Comparison of ENCODE assay signal across 8 cellular contexts in genomic region chr14:101980700-101981099, GRCh38. TPM values are rescaled to one million over a fixed set of nuclear protein-coding genes. Genes with fewer than 3 reads are reported as not detected.
A peak's percentile ranks its signal among the peaks of the same experiment; 100 is the strongest.
DNase-seq lines count a peak whose midpoint lies in the region; ATAC-seq, FAIRE-seq and TF ChIP-seq lines count a peak whose summit lies in the region.

No MANE protein-coding gene starts in this region.

- POLR2A ChIA-PET in GM10248 (lab: Yijun Ruan, JAX): no interaction called here

- no peak for FAIRE-seq in small intestine (lab: Jason Lieb, UNC)

- no peak for TF ChIP-seq CTCF in GM10248 (IDR thresholded peaks at IDR 0.05; ENCODE audit: control extremely low read depth, extremely low read depth, low read depth, missing control alignments)
- no peak for TF ChIP-seq CTCF in LNCaP clone FGC (IDR thresholded peaks at IDR 0.05; ENCODE audit: control insufficient read depth, extremely low read depth, insufficient read depth)
- no peak for TF ChIP-seq CTCF in brain microvascular endothelial cell (IDR thresholded peaks at IDR 0.05; ENCODE audit: low read depth, low read length, missing control alignments)

- H3K27ac ChIP-seq in brain microvascular endothelial cell: peak overlapping the region; percentile 54
- no peak overlapping the region for H3K27ac ChIP-seq in small intestine (ENCODE audit: low read depth in 1 of 2, low read length in 1 of 2)

- in situ Hi-C loops in brain microvascular endothelial cell (cut with HindIII; ENCODE audit: low pct_ligation_motif_present, low sequenced_read_pairs): loop anchor here (10.0 kb wide), 1 partner anchor 54 kb away; no protein-coding TSS in a partner anchor

- H3K36me3 ChIP-seq in brain microvascular endothelial cell (replicated peaks): peaks cover 76% of the 10 kb centered on the region
- H3K36me3 ChIP-seq in small intestine (ENCODE audit: control insufficient read depth in 2 of 2, insufficient read depth in 2 of 2, low read length in 2 of 2): peaks cover 28% of the 10 kb centered on the region in 2 donors

- CTCF ChIA-PET in GM10248 (lab: Yijun Ruan, JAX): interaction anchor here (1.3 to 1.5 kb wide), 3 partner anchors 9 to 19 kb away, joined by 3 to 7 read pairs (median 7); no protein-coding TSS in a partner anchor

- no peaks in the 10 kb centered on the region for H3K9me3 ChIP-seq in small intestine (ENCODE audit: control insufficient read depth, low read depth)

- peak; percentile 53 for DNase-seq in GM10248 (ENCODE audit: extremely low spot score)
- DNase-seq in LNCaP clone FGC (ENCODE audit: low read depth): peak; percentile 93
- peak; percentile 92 for DNase-seq in brain microvascular endothelial cell
- DNase-seq in medulla oblongata (ENCODE audit: extremely low spot score): peak; percentile 73
- DNase-seq in T-helper 9 cell: no peak
- no peak for DNase-seq in small intestine
- no peak for DNase-seq in stimulated activated CD4-positive, alpha-beta T cell treated with anti-CD3 and anti-CD28 coated beads, Interleukin-4, amount 100 ng/mL, for 24 hours

- H3K4me1 ChIP-seq in small intestine (ENCODE audit: control insufficient read depth in 2 of 2, insufficient read depth in 1 of 2, low read depth in 1 of 2, low read length in 1 of 2): no peaks in the 10 kb centered on the region

- WGBS in small intestine, 3 donors: 17 to 33% (median 21%) methylated on average over 2 of the region's 2 CpGs

- peak; percentile 97 for ATAC-seq in GM21786 (IDR thresholded peaks at IDR 0.05; ENCODE audit: unreplicated experiment)

- H3K27me3 ChIP-seq in brain microvascular endothelial cell (replicated peaks): no peaks in the 10 kb centered on the region
- H3K27me3 ChIP-seq in small intestine (ENCODE audit: control insufficient read depth in 2 of 2, insufficient read depth in 2 of 2, low read length in 2 of 2): no peaks in the 10 kb centered on the region

- H3K4me3 ChIP-seq in LNCaP clone FGC (ENCODE audit: low read depth, low read length) (no peak overlapping the region), brain microvascular endothelial cell (ENCODE audit: low read depth, low read length) (no peak overlapping the region), small intestine (ENCODE audit: low read depth in 1 of 2, low read length in 2 of 2) (no peak overlapping the region)

RNA-seq across cellular contexts. Expression of gene DYNC1H1, which starts 16.3 kb away (rescaled TPM):
- 100 to 1,000 TPM in 1 of 3 donors, 10 to 100 TPM in 2; 74.3 to 135 (median 96.2) TPM for polyA plus RNA-seq in small intestine

Comparison
In these comparisons a context has a peak if more than half of its experiments do, and no peak if none do; other contexts are left out.
1. DNase-seq: peak in GM10248 (single experiment), LNCaP clone FGC (single experiment), brain microvascular endothelial cell (single experiment) and medulla oblongata (single experiment); none in T-helper 9 cell (single experiment), small intestine (single experiment) and stimulated activated CD4-positive, alpha-beta T cell treated with anti-CD3 and anti-CD28 coated beads, Interleukin-4, amount 100 ng/mL, for 24 hours (single experiment).